19 cellular contexts compared by ENCODE assay signal in genomic region chr5:174606646-174607045, GRCh38.
"Had no signal": no experiment of that assay in that cellular context is flagged by ENCODE, and none has a peak within 500 bp of the region (broad histone marks: within the 10 kb centered on the region; RNA-seq: fewer than 3 reads in every experiment).

No MANE protein-coding gene starts in this region.

- H3K4me3 Mint-ChIP-seq: activated CD4-positive, alpha-beta memory T cell treated with anti-CD3 and anti-CD28 coated beads, Interleukin-2, amount 10 ng/mL, durations not matched to agents 7 days and 5 days; activated CD4-positive, alpha-beta T cell treated with anti-CD3 and anti-CD28 coated beads for 36 hours; activated naive CD4-positive, alpha-beta T cell treated with anti-CD3 and anti-CD28 coated beads, Interleukin-2, amount 10 ng/mL, durations not matched to agents 7 days and 5 days; activated T-cell treated with anti-CD3 and anti-CD28 coated beads, Interleukin-2, amount 50 U/mL, for 24 hours; T-helper 17 cell had no signal

- H3K4me3 ChIP-seq: colonic mucosa, lower lobe of right lung, tibial nerve, vagina had no signal

- H3K4me1 Mint-ChIP-seq: activated CD4-positive, alpha-beta memory T cell treated with anti-CD3 and anti-CD28 coated beads, Interleukin-2, amount 10 ng/mL, durations not matched to agents 7 days and 5 days; activated CD4-positive, alpha-beta T cell treated with anti-CD3 and anti-CD28 coated beads for 36 hours; activated naive CD4-positive, alpha-beta T cell treated with anti-CD3 and anti-CD28 coated beads, Interleukin-2, amount 10 ng/mL, durations not matched to agents 7 days and 5 days; naive B cell; T-helper 17 cell had no signal

- H3K27ac ChIP-seq: colonic mucosa, lower lobe of right lung, neutrophil, tibial nerve, vagina had no signal

- H3K27me3 ChIP-seq: colonic mucosa, tibial nerve, vagina had no signal

- H3K9me3 Mint-ChIP-seq: activated CD4-positive, alpha-beta memory T cell treated with anti-CD3 and anti-CD28 coated beads, Interleukin-2, amount 10 ng/mL, durations not matched to agents 7 days and 5 days; activated naive CD4-positive, alpha-beta T cell treated with anti-CD3 and anti-CD28 coated beads, Interleukin-2, amount 10 ng/mL, durations not matched to agents 7 days and 5 days; activated T-cell treated with anti-CD3 and anti-CD28 coated beads, Interleukin-2, amount 50 U/mL, for 24 hours had no signal

- H3K27me3 Mint-ChIP-seq: activated CD4-positive, alpha-beta memory T cell treated with anti-CD3 and anti-CD28 coated beads, Interleukin-2, amount 10 ng/mL, durations not matched to agents 7 days and 5 days; activated naive CD4-positive, alpha-beta T cell treated with anti-CD3 and anti-CD28 coated beads, Interleukin-2, amount 10 ng/mL, durations not matched to agents 7 days and 5 days had no signal

- DNase-seq: activated CD4-positive, alpha-beta memory T cell treated with anti-CD3 and anti-CD28 coated beads, Interleukin-2, amount 10 ng/mL, durations not matched to agents 7 days and 5 days; activated CD4-positive, alpha-beta T cell treated with anti-CD3 and anti-CD28 coated beads for 36 hours; activated naive CD4-positive, alpha-beta T cell treated with anti-CD3 and anti-CD28 coated beads, Interleukin-2, amount 10 ng/mL, durations not matched to agents 7 days and 5 days; activated T-cell treated with anti-CD3 and anti-CD28 coated beads, Interleukin-2, amount 50 U/mL, for 24 hours; caudate nucleus; colonic mucosa; hypothalamus; left cardiac atrium; lower lobe of right lung; naive B cell; posterior cingulate gyrus; stimulated activated CD4-positive, alpha-beta T cell treated with anti-CD3 and anti-CD28 coated beads, Interleukin-4, amount 100 ng/mL, for 24 hours; stimulated activated naive CD4-positive, alpha-beta T cell treated with Interleukin-2 at 50 U/mL for 16 hours; substantia nigra; T-helper 17 cell had no signal

- H3K36me3 Mint-ChIP-seq: activated naive CD4-positive, alpha-beta T cell treated with anti-CD3 and anti-CD28 coated beads, Interleukin-2, amount 10 ng/mL, durations not matched to agents 7 days and 5 days; naive B cell had no signal

- H3K36me3 ChIP-seq: colonic mucosa, lower lobe of right lung, neutrophil, tibial nerve, vagina had no signal

- H3K9me3 ChIP-seq: colonic mucosa, lower lobe of right lung, neutrophil, vagina had no signal

- H3K27ac Mint-ChIP-seq: activated CD4-positive, alpha-beta memory T cell treated with anti-CD3 and anti-CD28 coated beads, Interleukin-2, amount 10 ng/mL, durations not matched to agents 7 days and 5 days; activated CD4-positive, alpha-beta T cell treated with anti-CD3 and anti-CD28 coated beads for 36 hours; activated naive CD4-positive, alpha-beta T cell treated with anti-CD3 and anti-CD28 coated beads, Interleukin-2, amount 10 ng/mL, durations not matched to agents 7 days and 5 days; activated T-cell treated with anti-CD3 and anti-CD28 coated beads, Interleukin-2, amount 50 U/mL, for 24 hours; naive B cell; T-helper 17 cell had no signal

- H3K4me1 ChIP-seq: colonic mucosa, tibial nerve, vagina had no signal

- ATAC-seq: activated CD4-positive, alpha-beta T cell treated with anti-CD3 and anti-CD28 coated beads for 36 hours; esophagus mucosa; left cardiac atrium; lower lobe of right lung; T-helper 17 cell had no signal
